26 cellular contexts compared by ENCODE assay signal in genomic region chr11:83611616-83612015, GRCh38.
DNase-seq lines count a peak whose midpoint lies in the region; ATAC-seq and TF ChIP-seq lines count a peak whose summit lies in the region.
"Had no signal": no experiment of that assay in that cellular context is flagged by ENCODE, and none has a peak within 500 bp of the region (broad histone marks: within the 10 kb centered on the region; RNA-seq: fewer than 3 reads in every experiment).

No MANE protein-coding gene starts in this region.

- H3K27me3 ChIP-seq in upper lobe of left lung, result no peaks in the 10 kb centered on the region
- H3K27me3 ChIP-seq: neural progenitor cell, Peyer's patch, tibial nerve had no signal

- no peak for TF ChIP-seq POLR2A in upper lobe of left lung (IDR thresholded peaks at IDR 0.05)

- no peak for TF ChIP-seq EP300 in upper lobe of left lung (IDR thresholded peaks at IDR 0.05)

- DNase-seq in G401 (ENCODE audit: low spot score), result peak; percentile 68
- DNase-seq in NCI-H146 (lab: John Stamatoyannopoulos, UW), result peak; percentile 40
- peak; percentile 66 to 81 for DNase-seq in NCI-H526 (lab: John Stamatoyannopoulos, UW)
- peak; percentile 62 for DNase-seq in cerebellar cortex (ENCODE audit: low spot score)
- DNase-seq in upper lobe of left lung, result no peak
- no peak for DNase-seq in amniotic stem cell (lab: John Stamatoyannopoulos, UW)
- DNase-seq: activated CD4-positive, CD25-positive, alpha-beta regulatory T cell; activated CD8-positive, alpha-beta T cell treated with anti-CD3 and anti-CD28 coated beads, Interleukin-2, amount 10 ng/mL, durations not matched to agents 7 days and 5 days; activated naive CD4-positive, alpha-beta T cell treated with Interleukin-2 at 50 U/mL for 16 hours; activated T-cell treated with anti-CD3 and anti-CD28 coated beads, Interleukin-2, amount 50 U/mL, for 4 hours; anterior cingulate cortex; CD4-positive, CD25-positive, alpha-beta regulatory T cell; DMS79 treated with DMSO at 0.1 percent for 48 hours; effector CD8-positive, alpha-beta T cell; hypothalamus; islet precursor cell; KG1; lower lobe of right lung; NK-92 treated with Interleukin-12 subunit alpha and Interleukin-12 subunit beta, amount 100 ng/mL, for 24 hours; Peyer's patch; stimulated activated CD4-positive, alpha-beta T cell treated with anti-CD3 and anti-CD28 coated beads, Interleukin-1b, Interleukin-23, amount 100 ng/mL, for 48 hours; stimulated activated naive B cell treated with anti-CD40 and anti-IgM and Interleukin-4, amounts not matched to agents 10 μg/mL and 1 μg/mL and 100 μg/mL, for 72 hours had no signal

- ATAC-seq in GM19455 (IDR thresholded peaks at IDR 0.05; ENCODE audit: unreplicated experiment), result no peak
- ATAC-seq in upper lobe of left lung (ENCODE audit: low FRiP score in 2 of 2), result no peak
- ATAC-seq in HG03571 (IDR thresholded peaks at IDR 0.05; ENCODE audit: unreplicated experiment), result no peak
- ATAC-seq: activated CD8-positive, alpha-beta T cell treated with anti-CD3 and anti-CD28 coated beads, Interleukin-2, amount 10 ng/mL, durations not matched to agents 7 days and 5 days; activated T-cell treated with anti-CD3 and anti-CD28 coated beads, Interleukin-2, amount 50 U/mL, for 4 hours; lower lobe of right lung; stimulated activated naive B cell treated with anti-CD40 and anti-IgM and Interleukin-4, amounts not matched to agents 10 μg/mL and 1 μg/mL and 100 μg/mL, for 72 hours had no signal

- in situ Hi-C loops in G401 (cut with HindIII; ENCODE audit: low sequenced_read_pairs), result no loop called here

- TF ChIP-seq CTCF in upper lobe of left lung (IDR thresholded peaks at IDR 0.05), result no peak

- H3K36me3 ChIP-seq in upper lobe of left lung, result no peaks in the 10 kb centered on the region
- H3K36me3 ChIP-seq: lower lobe of right lung, neural progenitor cell, Peyer's patch, tibial nerve had no signal

- H3K4me1 ChIP-seq in upper lobe of left lung, result no peaks in the 10 kb centered on the region
- H3K4me1 ChIP-seq: lower lobe of right lung, Peyer's patch had no signal

- 73 to 78% methylated on average over 3 of the region's 3 CpGs for WGBS in upper lobe of left lung, 2 donors

- H3K4me3 ChIP-seq in upper lobe of left lung, result no peak overlapping the region
- H3K4me3 ChIP-seq: lower lobe of right lung, neural progenitor cell, Peyer's patch, tibial nerve had no signal

- no peak overlapping the region for H3K27ac ChIP-seq in upper lobe of left lung
- H3K27ac ChIP-seq: lower lobe of right lung, neural progenitor cell, Peyer's patch, tibial nerve had no signal

- no peaks in the 10 kb centered on the region for H3K9me3 ChIP-seq in upper lobe of left lung
- H3K9me3 ChIP-seq: lower lobe of right lung, Peyer's patch, tibial nerve had no signal

Comparison
In these comparisons a context has a peak if more than half of its experiments do, and no peak if none do; other contexts are left out.
1. DNase-seq: peak in G401 (single experiment), NCI-H146 (single experiment), NCI-H526 (2 of 2) and cerebellar cortex (single experiment); none in upper lobe of left lung (0 of 2) and amniotic stem cell (single experiment).